ENCODE assay signal across 8 cellular contexts in the genomic region with DNA sequence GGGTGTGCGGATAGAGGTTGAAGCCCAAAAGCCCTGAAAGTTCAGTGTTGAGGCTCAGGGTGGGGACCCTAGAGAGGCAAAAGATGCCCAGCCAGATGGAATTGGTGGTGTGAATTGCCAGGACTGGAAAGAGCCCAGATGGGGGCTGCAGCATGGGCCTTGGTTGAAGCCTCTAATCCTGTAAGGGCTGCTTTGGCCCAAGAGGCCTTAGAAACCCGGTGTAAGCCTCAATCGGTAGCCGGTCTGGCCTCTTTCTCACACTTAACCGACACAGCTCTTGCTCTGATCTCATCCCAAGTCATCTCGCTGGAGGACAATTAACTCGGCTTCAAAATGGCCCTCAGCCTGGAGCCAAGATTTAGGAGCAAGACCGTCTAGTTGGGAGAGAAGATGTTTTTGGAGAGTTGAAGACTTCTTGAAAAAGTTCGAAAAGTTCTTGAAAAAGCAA. TPM values are rescaled to one million over a fixed set of nuclear protein-coding genes. Genes with fewer than 3 reads are reported as not detected.
A peak's percentile ranks its signal among the peaks of the same experiment; 100 is the strongest.
DNase-seq lines count a peak whose midpoint lies in the region; ATAC-seq and TF ChIP-seq lines count a peak whose summit lies in the region.

No MANE protein-coding gene starts in this region.

- peaks cover 78% of the 10 kb centered on the region for H3K79me2 ChIP-seq in OCI-LY3 (ENCODE audit: low read length)

- no peak overlapping the region for H2AFZ ChIP-seq in OCI-LY3 (ENCODE audit: low read depth, low read length)

- DNase-seq in ELF-1 (ENCODE audit: low read depth, low spot score) (peak; percentile 76), astrocyte of the hippocampus (ENCODE audit: low read depth, low spot score) (peak; percentile 64), kidney epithelial cell (ENCODE audit: low read depth) (no peak), stromal cell of bone marrow (ENCODE audit: low read depth) (peak; percentile 76), NCI-H2081 (lab: John Stamatoyannopoulos, UW) (no peak)

- ATAC-seq in HG02588 (IDR thresholded peaks at IDR 0.05; ENCODE audit: unreplicated experiment) (no peak), GM21619 (IDR thresholded peaks at IDR 0.05; ENCODE audit: unreplicated experiment) (no peak)

- H3K4me1 ChIP-seq in OCI-LY3 (ENCODE audit: low read length) = peaks cover 51% of the 10 kb centered on the region

- H3K9ac ChIP-seq in OCI-LY3 (ENCODE audit: low read length) = peak overlapping the region; percentile 91

- peak overlapping the region; percentile 96 for H3K27ac ChIP-seq in OCI-LY3 (ENCODE audit: low read length)

- H4K20me1 ChIP-seq in OCI-LY3 (ENCODE audit: insufficient read depth, low read length) = peaks cover 42% of the 10 kb centered on the region

- H3K27me3 ChIP-seq in OCI-LY3 (ENCODE audit: low read depth, low read length) (no peaks in the 10 kb centered on the region), kidney epithelial cell (ENCODE audit: control insufficient read depth, insufficient read depth, low read length) (no peaks in the 10 kb centered on the region)

- peak overlapping the region; percentile 99 for H3K4me2 ChIP-seq in OCI-LY3 (ENCODE audit: low read length)

- peak overlapping the region; percentile 84 for H3K4me3 ChIP-seq in OCI-LY3 (ENCODE audit: low read length)
- H3K4me3 ChIP-seq in kidney epithelial cell (ENCODE audit: low read depth, low read length) = peak overlapping the region; percentile 99

- H3K36me3 ChIP-seq in OCI-LY3 (replicated peaks; ENCODE audit: low read depth, low read length) (peaks cover 54% of the 10 kb centered on the region), kidney epithelial cell (ENCODE audit: control insufficient read depth, insufficient read depth, low read length) (peaks cover 3% of the 10 kb centered on the region)

- TF ChIP-seq CTCF in OCI-LY3 (IDR thresholded peaks at IDR 0.05; ENCODE audit: low read depth, low read length) (no peak), kidney epithelial cell (IDR thresholded peaks at IDR 0.05; ENCODE audit: insufficient read depth, low read length, poor library complexity, severe bottlenecking) (no peak)

- no peaks in the 10 kb centered on the region for H3K9me3 ChIP-seq in OCI-LY3 (ENCODE audit: insufficient read depth, low read length)

RNA-seq across cellular contexts. Expression of a gene that starts 2.0 kb away (rescaled TPM):
- 730 and 873 TPM in 2 replicates for total RNA-seq in kidney epithelial cell

RNA-seq across cellular contexts. Expression of a gene that starts 33.4 kb away (rescaled TPM):
- 43.3 and 52.9 TPM in 2 replicates for total RNA-seq in kidney epithelial cell

Comparison
In these comparisons a context has a peak if more than half of its experiments do, and no peak if none do; other contexts are left out.
1. DNase-seq: peak in ELF-1 (single experiment), astrocyte of the hippocampus (single experiment) and stromal cell of bone marrow (single experiment); none in kidney epithelial cell (single experiment) and NCI-H2081 (0 of 2).